Comparison of ENCODE assay signal across 20 cellular contexts in the genomic region with DNA sequence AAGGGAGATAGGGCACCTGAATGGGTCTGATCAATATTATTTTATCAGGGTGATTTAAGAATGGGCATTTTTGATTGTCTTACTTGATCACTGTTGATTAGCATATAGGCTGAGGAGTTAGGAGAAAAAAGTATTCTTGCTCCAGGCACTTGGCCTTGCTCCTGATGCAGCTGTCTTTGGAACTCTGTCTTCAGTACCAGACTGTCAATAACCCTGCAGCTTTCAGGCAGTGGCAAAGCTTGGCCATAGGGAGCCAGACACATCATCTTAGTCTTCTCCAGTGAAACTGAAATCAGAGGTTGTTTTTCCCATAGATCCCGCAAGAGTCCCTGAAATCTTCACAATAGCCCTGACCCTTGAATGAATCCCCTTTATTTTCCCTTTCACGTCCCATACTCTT.
"Had no signal": no experiment of that assay in that cellular context is flagged by ENCODE, and none has a peak within 500 bp of the region (broad histone marks: within the 10 kb centered on the region; RNA-seq: fewer than 3 reads in every experiment).

No MANE protein-coding gene starts in this region.

- H3K27ac ChIP-seq: epithelial cell of prostate, esophagus muscularis mucosa, gastrocnemius medialis, hepatocyte, left ventricle myocardium inferior, lower lobe of right lung, right atrium auricular region, sigmoid colon, stomach, thoracic aorta had no signal

- ATAC-seq: effector memory CD8-positive, alpha-beta T cell; gastrocnemius medialis; left cardiac atrium; lower lobe of right lung; naive thymus-derived CD4-positive, alpha-beta T cell had no signal

- H3K36me3 ChIP-seq: esophagus muscularis mucosa, gastrocnemius medialis, right atrium auricular region, sigmoid colon, stomach, thoracic aorta had no signal

- H3K9me3 ChIP-seq: esophagus muscularis mucosa, gastrocnemius medialis, left ventricle myocardium inferior, lower lobe of right lung, right atrium auricular region, sigmoid colon, stomach, thoracic aorta had no signal

- H3K27me3 ChIP-seq: esophagus muscularis mucosa, gastrocnemius medialis, hepatocyte, right atrium auricular region, sigmoid colon, stomach had no signal

- H2AFZ ChIP-seq: hepatocyte had no signal

- H3K4me2 ChIP-seq: hepatocyte had no signal

- DNase-seq: effector memory CD8-positive, alpha-beta T cell; gastrocnemius medialis; kidney; left cardiac atrium; left ventricle myocardium inferior; lower lobe of right lung; mesenchymal stem cell; midbrain; naive thymus-derived CD4-positive, alpha-beta T cell; nephron progenitor cell; sigmoid colon; small intestine; stimulated activated CD4-positive, alpha-beta T cell treated with anti-CD3 and anti-CD28 coated beads, Interleukin-12 subunit alpha, Interleukin-12 subunit beta, amount 100 ng/mL, for 4 hours; stimulated activated naive CD4-positive, alpha-beta T cell; stomach had no signal

- H3K4me3 ChIP-seq: esophagus muscularis mucosa, gastrocnemius medialis, hepatocyte, left ventricle myocardium inferior, lower lobe of right lung, right atrium auricular region, sigmoid colon, stomach, thoracic aorta had no signal
